18 cellular contexts compared by ENCODE assay signal in genomic region chr19:37994823-37995130, GRCh38.
"Had no signal": no experiment of that assay in that cellular context is flagged by ENCODE, and none has a peak within 500 bp of the region (broad histone marks: within the 10 kb centered on the region; RNA-seq: fewer than 3 reads in every experiment).

No MANE protein-coding gene starts in this region.

- H3K27ac Mint-ChIP-seq: nephron progenitor cell, type B pancreatic cell had no signal

- H3K36me3 ChIP-seq: left ventricle myocardium inferior, right atrium auricular region had no signal

- H3K36me3 Mint-ChIP-seq: type B pancreatic cell had no signal

- H3K9me3 Mint-ChIP-seq: nephron progenitor cell, type B pancreatic cell had no signal

- H3K9me3 ChIP-seq: left ventricle myocardium inferior, mucosa of descending colon, right atrium auricular region, sigmoid colon had no signal

- H3K4me2 ChIP-seq: hepatocyte had no signal

- H3K27me3 ChIP-seq: dorsolateral prefrontal cortex, hepatocyte, right atrium auricular region, sigmoid colon had no signal

- H3K4me3 ChIP-seq: dorsolateral prefrontal cortex, hepatocyte, left ventricle myocardium inferior, mucosa of descending colon, right atrium auricular region, sigmoid colon, skin epidermis had no signal

- DNase-seq: cortex of kidney; dorsolateral prefrontal cortex; effector CD8-positive, alpha-beta T cell; foreskin melanocyte; head of caudate nucleus; kidney; left cardiac atrium; left ventricle myocardium inferior; mucosa of descending colon; nephron progenitor cell; sigmoid colon; stimulated activated CD4-positive, alpha-beta T cell treated with anti-CD3 and anti-CD28 coated beads, Interleukin-2, amount 100 ng/mL, for 24 hours; stimulated activated CD4-positive, alpha-beta T cell treated with anti-CD3 and anti-CD28 coated beads, Interleukin-4, amount 100 ng/mL, for 4 hours; stimulated activated naive CD4-positive, alpha-beta T cell treated with Interleukin-2 at 50 U/mL for 16 hours had no signal

- H2AFZ ChIP-seq: hepatocyte had no signal

- ATAC-seq: left cardiac atrium, mucosa of descending colon had no signal

- H3K27me3 Mint-ChIP-seq: type B pancreatic cell had no signal

- H3K4me3 Mint-ChIP-seq: nephron progenitor cell, type B pancreatic cell had no signal

- H3K27ac ChIP-seq: dorsolateral prefrontal cortex, hepatocyte, left ventricle myocardium inferior, right atrium auricular region, sigmoid colon, skin epidermis had no signal
